8 cellular contexts compared by ENCODE assay signal in the genomic region with DNA sequence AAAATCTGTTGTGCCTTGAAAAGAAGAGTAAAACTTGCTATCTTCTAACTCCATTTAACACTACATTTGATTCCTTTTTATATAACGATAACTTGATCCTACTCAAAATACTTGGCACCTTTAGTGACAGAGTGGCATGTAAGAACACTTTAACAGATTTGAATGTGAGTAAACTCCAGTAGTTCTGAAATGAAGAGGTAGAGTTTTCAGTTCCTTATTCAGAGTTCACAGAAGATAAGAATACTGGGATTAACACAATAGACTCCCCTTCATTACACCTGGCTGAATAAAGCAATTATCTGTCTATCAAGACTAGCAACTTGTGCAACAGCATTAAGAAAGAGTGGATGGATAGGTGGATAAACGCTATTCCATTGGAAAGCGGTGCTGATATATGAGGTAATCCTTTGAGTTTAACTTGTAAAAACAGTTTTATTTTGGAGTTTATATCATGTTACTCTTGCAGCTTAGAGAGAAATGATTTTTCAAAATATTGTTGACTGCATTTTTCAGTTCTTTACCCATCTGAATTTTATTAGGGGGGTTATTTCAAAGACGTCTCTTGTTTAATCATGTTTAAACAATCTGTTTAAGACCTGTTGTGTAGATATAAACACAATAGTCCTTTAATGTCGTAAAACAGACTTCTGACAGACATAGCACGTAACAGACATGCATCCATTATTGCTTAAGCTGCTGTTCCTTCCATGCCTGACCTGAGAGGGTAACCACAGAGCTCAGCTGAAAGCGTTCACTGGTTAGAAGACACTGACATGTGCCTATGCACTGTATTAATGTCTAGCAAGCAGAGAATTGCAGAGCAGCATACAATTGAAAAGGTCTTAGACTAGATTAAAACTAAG.
DNase-seq lines count a peak whose midpoint lies in the region; ATAC-seq, FAIRE-seq and TF ChIP-seq lines count a peak whose summit lies in the region.

No MANE protein-coding gene starts in this region.

- no peak overlapping the region for H3K56ac ChIP-seq in mesendoderm (ENCODE audit: low read length)

- no peak overlapping the region for H3K4ac ChIP-seq in mesendoderm (ENCODE audit: low read depth, low read length)

- no peak overlapping the region for H2BK120ac ChIP-seq in mesendoderm (ENCODE audit: low read depth, low read length)

- H3K4me3 ChIP-seq in OCI-LY3 (ENCODE audit: low read length) (peak overlapping the region; percentile 10; the same call in 1 of the 2 replicates), mucosa of descending colon (no peak overlapping the region), mesendoderm (ENCODE audit: low read length) (no peak overlapping the region)

- H4K5ac ChIP-seq in mesendoderm (ENCODE audit: low read length) = no peak overlapping the region

- H3K9ac ChIP-seq in OCI-LY3 (ENCODE audit: low read length) (no peak overlapping the region), mesendoderm (ENCODE audit: low read length) (no peak overlapping the region)

- TF ChIP-seq POLR2A in GM18505 (IDR thresholded peaks at IDR 0.05; ENCODE audit: borderline replicate concordance, extremely low read depth, insufficient read depth, insufficient read length) = no peak

- H2AK5ac ChIP-seq in mesendoderm (ENCODE audit: low read length) = no peak overlapping the region

- no peak for FAIRE-seq in HTR-8/SVneo (lab: Jason Lieb, UNC)

- H3K79me2 ChIP-seq in OCI-LY3 (ENCODE audit: low read length) (no peaks in the 10 kb centered on the region), mesendoderm (ENCODE audit: control insufficient read depth, insufficient read depth, low read length) (no peaks in the 10 kb centered on the region)

- H3K4me1 ChIP-seq in OCI-LY3 (ENCODE audit: low read length) = peaks cover 45% of the 10 kb centered on the region
- H3K4me1 ChIP-seq in mucosa of descending colon (ENCODE audit: low read depth) = peaks cover 8% of the 10 kb centered on the region
- H3K4me1 ChIP-seq in mesendoderm (ENCODE audit: control insufficient read depth, low read depth, low read length) = no peaks in the 10 kb centered on the region

- H3K4me2 ChIP-seq in OCI-LY3 (ENCODE audit: low read length) = peak overlapping the region; percentile 53
- H3K4me2 ChIP-seq in mesendoderm (ENCODE audit: low read length) = no peak overlapping the region

- no peak overlapping the region for H3K18ac ChIP-seq in mesendoderm (ENCODE audit: low read length)

- H4K20me1 ChIP-seq in OCI-LY3 (ENCODE audit: insufficient read depth, low read length) = peaks cover 27% of the 10 kb centered on the region

- no peak overlapping the region for H2AFZ ChIP-seq in OCI-LY3 (ENCODE audit: low read depth, low read length)

- no CpG with 5 or more reads among the region's 7 CpGs for WGBS in mesendoderm (ENCODE audit: extremely low coverage, insufficient coverage, low lambda C conversion rate)

- H3K27ac ChIP-seq in OCI-LY3 (ENCODE audit: low read length) (no peak overlapping the region), mesendoderm (ENCODE audit: low read depth, low read length) (no peak overlapping the region)

- intact Hi-C loops in mucosa of descending colon (cut with DNase I, micrococcal nuclease) = no loop called here

- no peak for TF ChIP-seq CTCF in OCI-LY3 (IDR thresholded peaks at IDR 0.05; ENCODE audit: low read depth, low read length)
- TF ChIP-seq CTCF in mucosa of descending colon (IDR thresholded peaks at IDR 0.05) = no peak

- H2BK15ac ChIP-seq in mesendoderm (replicated peaks; ENCODE audit: low read depth) = no peak overlapping the region

- H4K8ac ChIP-seq in mesendoderm (ENCODE audit: low read depth, low read length) = no peak overlapping the region

- H3K36me3 ChIP-seq in OCI-LY3 (replicated peaks; ENCODE audit: low read depth, low read length) = no peaks in the 10 kb centered on the region
- no peaks in the 10 kb centered on the region for H3K36me3 ChIP-seq in mucosa of descending colon (ENCODE audit: low read depth)
- H3K36me3 ChIP-seq in mesendoderm (ENCODE audit: control insufficient read depth, insufficient read depth, low read length) = no peaks in the 10 kb centered on the region

- no peaks in the 10 kb centered on the region for H3K79me1 ChIP-seq in mesendoderm (ENCODE audit: low read length)

- ATAC-seq in GM18505 (IDR thresholded peaks at IDR 0.05; ENCODE audit: unreplicated experiment) (peak; percentile 76), HG02571 (IDR thresholded peaks at IDR 0.05; ENCODE audit: unreplicated experiment) (peak; percentile 79), mucosa of descending colon (peak; percentile 54)

- H3K23ac ChIP-seq in mesendoderm (ENCODE audit: low read length) = no peak overlapping the region

- DNase-seq in mucosa of descending colon = no peak
- no peak for DNase-seq in mesendoderm
- no peak for DNase-seq in HTR-8/SVneo (ENCODE audit: insufficient read length, low spot score)
- DNase-seq in NCI-H510A treated with DMSO at 0.1 percent for 48 hours (lab: John Stamatoyannopoulos, UW) = no peak
- DNase-seq in activated CD8-positive, alpha-beta memory T cell treated with anti-CD3 and anti-CD28 coated beads, Interleukin-2, amount 50 U/mL, for 4 hours = no peak

- H3K9me3 ChIP-seq in OCI-LY3 (ENCODE audit: insufficient read depth, low read length) = no peaks in the 10 kb centered on the region
- H3K9me3 ChIP-seq in mucosa of descending colon = no peaks in the 10 kb centered on the region

- no peak overlapping the region for H2BK5ac ChIP-seq in mesendoderm (ENCODE audit: low read length)

- H3K27me3 ChIP-seq in OCI-LY3 (ENCODE audit: low read depth, low read length) (peaks cover 94% of the 10 kb centered on the region), mesendoderm (ENCODE audit: insufficient read depth, low read length, poor library complexity) (no peaks in the 10 kb centered on the region)
